ENCODE assay signal across 1 cellular context in the genomic region with DNA sequence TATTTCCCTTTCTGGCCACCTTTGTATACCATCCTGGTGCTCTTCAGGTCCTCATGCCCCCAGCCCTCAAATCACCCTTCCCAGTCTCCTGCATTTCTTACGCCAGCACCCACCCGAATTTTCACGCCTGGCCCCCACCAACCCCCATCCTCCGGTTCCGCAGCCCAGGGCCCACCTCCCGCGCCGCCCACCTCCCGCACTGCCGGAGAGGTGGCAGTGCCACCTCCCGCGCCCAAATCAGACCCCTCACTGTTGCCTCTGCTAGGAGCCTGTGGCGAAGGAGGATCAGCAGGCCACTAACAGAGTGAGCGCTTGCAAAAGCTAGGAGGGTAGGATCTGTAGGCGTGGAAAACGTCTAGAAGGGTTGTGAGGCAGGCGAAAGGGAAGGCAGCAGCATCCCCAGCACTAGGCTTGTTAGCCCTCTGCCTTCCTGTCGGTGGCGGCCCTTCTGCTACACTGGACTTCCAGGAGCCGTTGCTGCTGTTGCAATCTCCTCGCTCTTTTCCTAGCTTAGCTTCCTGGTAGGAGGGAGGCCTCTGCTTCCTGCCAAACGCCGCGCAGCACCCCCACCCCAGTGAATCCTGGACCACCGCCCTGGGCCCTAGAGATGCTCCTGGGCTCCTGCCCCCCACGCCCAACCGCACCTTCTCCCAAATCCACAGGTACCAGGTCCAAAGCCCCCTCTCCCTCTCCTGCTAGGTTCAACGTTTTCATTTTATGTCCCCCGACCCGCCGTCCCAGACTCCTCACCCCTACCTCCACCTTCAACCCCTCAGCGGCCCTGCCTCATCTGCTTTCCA.
TF ChIP-seq lines count a peak whose summit lies in the region.

No MANE protein-coding gene starts in this region.

TF ChIP-seq in GM23338, 12 proteins besides CTCF, POLR2A, EP300 and RAD21 (continued from another document):
- TF ChIP-seq, protein P1, sequence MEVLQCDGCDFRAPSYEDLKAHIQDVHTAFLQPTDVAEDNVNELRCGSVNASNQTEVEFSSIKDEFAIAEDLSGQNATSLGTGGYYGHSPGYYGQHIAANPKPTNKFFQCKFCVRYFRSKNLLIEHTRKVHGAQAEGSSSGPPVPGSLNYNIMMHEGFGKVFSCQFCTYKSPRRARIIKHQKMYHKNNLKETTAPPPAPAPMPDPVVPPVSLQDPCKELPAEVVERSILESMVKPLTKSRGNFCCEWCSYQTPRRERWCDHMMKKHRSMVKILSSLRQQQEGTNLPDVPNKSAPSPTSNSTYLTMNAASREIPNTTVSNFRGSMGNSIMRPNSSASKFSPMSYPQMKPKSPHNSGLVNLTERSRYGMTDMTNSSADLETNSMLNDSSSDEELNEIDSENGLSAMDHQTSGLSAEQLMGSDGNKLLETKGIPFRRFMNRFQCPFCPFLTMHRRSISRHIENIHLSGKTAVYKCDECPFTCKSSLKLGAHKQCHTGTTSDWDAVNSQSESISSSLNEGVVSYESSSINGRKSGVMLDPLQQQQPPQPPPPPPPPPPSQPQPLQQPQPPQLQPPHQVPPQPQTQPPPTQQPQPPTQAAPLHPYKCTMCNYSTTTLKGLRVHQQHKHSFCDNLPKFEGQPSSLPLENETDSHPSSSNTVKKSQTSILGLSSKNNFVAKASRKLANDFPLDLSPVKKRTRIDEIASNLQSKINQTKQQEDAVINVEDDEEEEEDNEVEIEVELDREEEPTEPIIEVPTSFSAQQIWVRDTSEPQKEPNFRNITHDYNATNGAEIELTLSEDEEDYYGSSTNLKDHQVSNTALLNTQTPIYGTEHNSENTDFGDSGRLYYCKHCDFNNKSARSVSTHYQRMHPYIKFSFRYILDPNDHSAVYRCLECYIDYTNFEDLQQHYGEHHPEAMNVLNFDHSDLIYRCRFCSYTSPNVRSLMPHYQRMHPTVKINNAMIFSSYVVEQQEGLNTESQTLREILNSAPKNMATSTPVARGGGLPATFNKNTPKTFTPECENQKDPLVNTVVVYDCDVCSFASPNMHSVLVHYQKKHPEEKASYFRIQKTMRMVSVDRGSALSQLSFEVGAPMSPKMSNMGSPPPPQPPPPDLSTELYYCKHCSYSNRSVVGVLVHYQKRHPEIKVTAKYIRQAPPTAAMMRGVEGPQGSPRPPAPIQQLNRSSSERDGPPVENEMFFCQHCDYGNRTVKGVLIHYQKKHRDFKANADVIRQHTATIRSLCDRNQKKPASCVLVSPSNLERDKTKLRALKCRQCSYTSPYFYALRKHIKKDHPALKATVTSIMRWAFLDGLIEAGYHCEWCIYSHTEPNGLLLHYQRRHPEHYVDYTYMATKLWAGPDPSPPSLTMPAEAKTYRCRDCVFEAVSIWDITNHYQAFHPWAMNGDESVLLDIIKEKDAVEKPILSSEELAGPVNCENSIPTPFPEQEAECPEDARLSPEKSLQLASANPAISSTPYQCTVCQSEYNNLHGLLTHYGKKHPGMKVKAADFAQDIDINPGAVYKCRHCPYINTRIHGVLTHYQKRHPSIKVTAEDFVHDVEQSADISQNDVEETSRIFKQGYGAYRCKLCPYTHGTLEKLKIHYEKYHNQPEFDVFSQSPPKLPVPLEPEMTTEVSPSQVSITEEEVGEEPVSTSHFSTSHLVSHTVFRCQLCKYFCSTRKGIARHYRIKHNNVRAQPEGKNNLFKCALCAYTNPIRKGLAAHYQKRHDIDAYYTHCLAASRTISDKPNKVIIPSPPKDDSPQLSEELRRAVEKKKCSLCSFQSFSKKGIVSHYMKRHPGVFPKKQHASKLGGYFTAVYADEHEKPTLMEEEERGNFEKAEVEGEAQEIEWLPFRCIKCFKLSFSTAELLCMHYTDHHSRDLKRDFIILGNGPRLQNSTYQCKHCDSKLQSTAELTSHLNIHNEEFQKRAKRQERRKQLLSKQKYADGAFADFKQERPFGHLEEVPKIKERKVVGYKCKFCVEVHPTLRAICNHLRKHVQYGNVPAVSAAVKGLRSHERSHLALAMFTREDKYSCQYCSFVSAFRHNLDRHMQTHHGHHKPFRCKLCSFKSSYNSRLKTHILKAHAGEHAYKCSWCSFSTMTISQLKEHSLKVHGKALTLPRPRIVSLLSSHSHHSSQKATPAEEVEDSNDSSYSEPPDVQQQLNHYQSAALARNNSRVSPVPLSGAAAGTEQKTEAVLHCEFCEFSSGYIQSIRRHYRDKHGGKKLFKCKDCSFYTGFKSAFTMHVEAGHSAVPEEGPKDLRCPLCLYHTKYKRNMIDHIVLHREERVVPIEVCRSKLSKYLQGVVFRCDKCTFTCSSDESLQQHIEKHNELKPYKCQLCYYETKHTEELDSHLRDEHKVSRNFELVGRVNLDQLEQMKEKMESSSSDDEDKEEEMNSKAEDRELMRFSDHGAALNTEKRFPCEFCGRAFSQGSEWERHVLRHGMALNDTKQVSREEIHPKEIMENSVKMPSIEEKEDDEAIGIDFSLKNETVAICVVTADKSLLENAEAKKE (CRISPR knock-in tag; IDR thresholded peaks at IDR 0.05), result no peak
- TF ChIP-seq, protein P2, sequence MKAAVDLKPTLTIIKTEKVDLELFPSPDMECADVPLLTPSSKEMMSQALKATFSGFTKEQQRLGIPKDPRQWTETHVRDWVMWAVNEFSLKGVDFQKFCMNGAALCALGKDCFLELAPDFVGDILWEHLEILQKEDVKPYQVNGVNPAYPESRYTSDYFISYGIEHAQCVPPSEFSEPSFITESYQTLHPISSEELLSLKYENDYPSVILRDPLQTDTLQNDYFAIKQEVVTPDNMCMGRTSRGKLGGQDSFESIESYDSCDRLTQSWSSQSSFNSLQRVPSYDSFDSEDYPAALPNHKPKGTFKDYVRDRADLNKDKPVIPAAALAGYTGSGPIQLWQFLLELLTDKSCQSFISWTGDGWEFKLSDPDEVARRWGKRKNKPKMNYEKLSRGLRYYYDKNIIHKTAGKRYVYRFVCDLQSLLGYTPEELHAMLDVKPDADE (IDR thresholded peaks at IDR 0.05), result no peak
- TF ChIP-seq POLR2AphosphoS5 (IDR thresholded peaks at IDR 0.05; ENCODE audit: low read depth) (no peak), EZH2phosphoT487 (IDR thresholded peaks at IDR 0.05; ENCODE audit: unreplicated experiment) (no peak)
- TF ChIP-seq, protein P3, sequence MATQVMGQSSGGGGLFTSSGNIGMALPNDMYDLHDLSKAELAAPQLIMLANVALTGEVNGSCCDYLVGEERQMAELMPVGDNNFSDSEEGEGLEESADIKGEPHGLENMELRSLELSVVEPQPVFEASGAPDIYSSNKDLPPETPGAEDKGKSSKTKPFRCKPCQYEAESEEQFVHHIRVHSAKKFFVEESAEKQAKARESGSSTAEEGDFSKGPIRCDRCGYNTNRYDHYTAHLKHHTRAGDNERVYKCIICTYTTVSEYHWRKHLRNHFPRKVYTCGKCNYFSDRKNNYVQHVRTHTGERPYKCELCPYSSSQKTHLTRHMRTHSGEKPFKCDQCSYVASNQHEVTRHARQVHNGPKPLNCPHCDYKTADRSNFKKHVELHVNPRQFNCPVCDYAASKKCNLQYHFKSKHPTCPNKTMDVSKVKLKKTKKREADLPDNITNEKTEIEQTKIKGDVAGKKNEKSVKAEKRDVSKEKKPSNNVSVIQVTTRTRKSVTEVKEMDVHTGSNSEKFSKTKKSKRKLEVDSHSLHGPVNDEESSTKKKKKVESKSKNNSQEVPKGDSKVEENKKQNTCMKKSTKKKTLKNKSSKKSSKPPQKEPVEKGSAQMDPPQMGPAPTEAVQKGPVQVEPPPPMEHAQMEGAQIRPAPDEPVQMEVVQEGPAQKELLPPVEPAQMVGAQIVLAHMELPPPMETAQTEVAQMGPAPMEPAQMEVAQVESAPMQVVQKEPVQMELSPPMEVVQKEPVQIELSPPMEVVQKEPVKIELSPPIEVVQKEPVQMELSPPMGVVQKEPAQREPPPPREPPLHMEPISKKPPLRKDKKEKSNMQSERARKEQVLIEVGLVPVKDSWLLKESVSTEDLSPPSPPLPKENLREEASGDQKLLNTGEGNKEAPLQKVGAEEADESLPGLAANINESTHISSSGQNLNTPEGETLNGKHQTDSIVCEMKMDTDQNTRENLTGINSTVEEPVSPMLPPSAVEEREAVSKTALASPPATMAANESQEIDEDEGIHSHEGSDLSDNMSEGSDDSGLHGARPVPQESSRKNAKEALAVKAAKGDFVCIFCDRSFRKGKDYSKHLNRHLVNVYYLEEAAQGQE (IDR thresholded peaks at IDR 0.05; ENCODE audit: unreplicated experiment), result no peak
TF ChIP-seq in GM23338: peak in this region for 0.
